Comparison of ENCODE assay signal across 1 cellular context in genomic region chr5:151569132-151570046, GRCh38.
TF ChIP-seq lines count a peak whose summit lies in the region.

No MANE protein-coding gene starts in this region.

TF ChIP-seq in SK-N-SH, 30 proteins besides CTCF, POLR2A, EP300 and RAD21 (continued from another document):
- TF ChIP-seq REST (IDR thresholded peaks at IDR 0.05; ENCODE audit: low read depth, low read length) (no peak), ELF1 (IDR thresholded peaks at IDR 0.05) (no peak), USF1 (IDR thresholded peaks at IDR 0.05; ENCODE audit: borderline replicate concordance, low read depth) (no peak), YY1 (IDR thresholded peaks at IDR 0.05; ENCODE audit: low read depth) (no peak), GATA2 (CRISPR knock-in tag; IDR thresholded peaks at IDR 0.05) (no peak), FOXM1 (IDR thresholded peaks at IDR 0.05; ENCODE audit: low read depth) (no peak)
TF ChIP-seq in SK-N-SH: peak in this region for 0.
